21 cellular contexts compared by ENCODE assay signal in genomic region chr12:111248981-111249380, GRCh38.
DNase-seq lines count a peak whose midpoint lies in the region; ATAC-seq and TF ChIP-seq lines count a peak whose summit lies in the region.
"Had no signal": no experiment of that assay in that cellular context is flagged by ENCODE, and none has a peak within 500 bp of the region (broad histone marks: within the 10 kb centered on the region; RNA-seq: fewer than 3 reads in every experiment).

No MANE protein-coding gene starts in this region.

- H3K4me3 ChIP-seq in mammary epithelial cell (replicated peaks in 1 of 3; ENCODE audit: insufficient read depth in 1 of 3, low read depth in 2 of 3, low read length in 3 of 3), result no peak overlapping the region
- H3K4me3 ChIP-seq: BLaER1, psoas muscle, skin epidermis had no signal

- H3K79me2 ChIP-seq in mammary epithelial cell (ENCODE audit: insufficient read depth, low read length), result no peaks in the 10 kb centered on the region

- H3K9ac ChIP-seq in mammary epithelial cell (ENCODE audit: insufficient read depth, low read length), result no peak overlapping the region
- H3K9ac ChIP-seq: BLaER1, KMS-11 had no signal

- no peak overlapping the region for H3K27ac ChIP-seq in mammary epithelial cell (ENCODE audit: insufficient read depth, low read depth, low read length)
- H3K27ac ChIP-seq: 22Rv1, BLaER1, KMS-11, neutrophil, psoas muscle, skin epidermis had no signal

- in situ Hi-C loops in mammary epithelial cell (cut with MboI; ENCODE audit: low sequenced_read_pairs in 2 of 2) (no loop called here), GM13977 (cut with MboI; ENCODE audit: low pct_unique_long_range_greater_than_20kb, low sequenced_read_pairs, unreplicated experiment) (no loop called here)

- H3K27me3 ChIP-seq in mammary epithelial cell (ENCODE audit: insufficient read depth, low read length), result peaks cover 1% of the 10 kb centered on the region
- H3K27me3 ChIP-seq: BLaER1, neutrophil had no signal

- H4K20me1 ChIP-seq in mammary epithelial cell (ENCODE audit: insufficient read depth, low read length), result no peaks in the 10 kb centered on the region
- H4K20me1 ChIP-seq: BLaER1 had no signal

- dilution Hi-C loops in mammary epithelial cell (cut with HindIII; ENCODE audit: low sequenced_read_pairs), result no loop called here

- no peak overlapping the region for H3K4me2 ChIP-seq in mammary epithelial cell (ENCODE audit: insufficient read depth, low read depth, low read length)
- H3K4me2 ChIP-seq: BLaER1, KMS-11 had no signal

- CTCF ChIA-PET in mammary epithelial cell (lab: Charles Lee; ENCODE audit: low non-redundant PET), result no interaction called here

- intact Hi-C loops in mammary epithelial cell (cut with micrococcal nuclease), result no loop called here

- H3K9me3 ChIP-seq in mammary epithelial cell (replicated peaks; ENCODE audit: insufficient read depth, low read length), result no peaks in the 10 kb centered on the region
- H3K9me3 ChIP-seq: neutrophil, psoas muscle had no signal

- no peak for TF ChIP-seq CTCF in mammary epithelial cell (conservative IDR thresholded peaks at IDR 0.05 in 1 of 2, IDR thresholded peaks at IDR 0.05 in 1 of 2; ENCODE audit: extremely low read depth in 1 of 2, insufficient read depth in 1 of 2, low read depth in 1 of 2, low read length in 2 of 2)
- no peak for TF ChIP-seq CTCF in GM13977 (IDR thresholded peaks at IDR 0.05; ENCODE audit: extremely low read depth, insufficient read depth, missing control alignments)

- H2AFZ ChIP-seq in mammary epithelial cell (ENCODE audit: low read depth, low read length), result no peak overlapping the region

- H3K36me3 ChIP-seq in mammary epithelial cell (ENCODE audit: insufficient read depth, low read length), result no peaks in the 10 kb centered on the region
- H3K36me3 ChIP-seq: BLaER1, neutrophil had no signal

- DNase-seq in DMS 273 (lab: John Stamatoyannopoulos, UW; ENCODE audit: unreplicated experiment), result peak; percentile 43
- DNase-seq in DMS 273 treated with DMSO at 0.1 percent for 48 hours (lab: John Stamatoyannopoulos, UW), result no peak
- DNase-seq in NCI-H2171 treated with DMSO at 0.1 percent for 48 hours (lab: John Stamatoyannopoulos, UW), result peak; percentile 77
- peak; percentile 28 for DNase-seq in mammary epithelial cell
- no peak for DNase-seq in T-helper 1 cell
- DNase-seq in hippocampal formation (lab: John Stamatoyannopoulos, UW), result no peak
- no peak for DNase-seq in GM13977 (ENCODE audit: low spot score)
- DNase-seq: activated CD4-positive, alpha-beta T cell treated with anti-CD3 and anti-CD28 coated beads, Interleukin-2, amount 10 ng/mL, durations not matched to agents 24 days and 14 days; islet precursor cell; NCI-H1048; NCI-H2081 treated with DMSO at 0.1 percent for 48 hours; NCI-H510A treated with DMSO at 0.1 percent for 48 hours; psoas muscle; stimulated activated CD4-positive, alpha-beta T cell treated with anti-CD3 and anti-CD28 coated beads, Interleukin-2, amount 100 ng/mL, for 24 hours; stimulated activated naive CD4-positive, alpha-beta T cell had no signal

- ATAC-seq in HG03095 (IDR thresholded peaks at IDR 0.05; ENCODE audit: unreplicated experiment), result no peak
- ATAC-seq: psoas muscle had no signal

- H3K4me1 ChIP-seq in mammary epithelial cell (ENCODE audit: insufficient read depth, low read length), result no peaks in the 10 kb centered on the region
- H3K4me1 ChIP-seq: BLaER1, psoas muscle had no signal

- 58% methylated on average over 9 of the region's 10 CpGs for WGBS in mammary epithelial cell (ENCODE audit: low coverage, missing lambda C conversion rate)

- BruUV-seq in mammary epithelial cell (replicated peaks; lab: Mats Ljungman, UMichigan), result no TSS peak

Comparison
In these comparisons a context has a peak if more than half of its experiments do, and no peak if none do; other contexts are left out.
1. DNase-seq: peak in DMS 273 (single experiment), NCI-H2171 treated with DMSO at 0.1 percent for 48 hours (single experiment) and mammary epithelial cell (single experiment); none in DMS 273 treated with DMSO at 0.1 percent for 48 hours (single experiment), T-helper 1 cell (0 of 5), hippocampal formation (0 of 2) and GM13977 (single experiment).